ENCODE assay signal across 12 cellular contexts in the genomic region with DNA sequence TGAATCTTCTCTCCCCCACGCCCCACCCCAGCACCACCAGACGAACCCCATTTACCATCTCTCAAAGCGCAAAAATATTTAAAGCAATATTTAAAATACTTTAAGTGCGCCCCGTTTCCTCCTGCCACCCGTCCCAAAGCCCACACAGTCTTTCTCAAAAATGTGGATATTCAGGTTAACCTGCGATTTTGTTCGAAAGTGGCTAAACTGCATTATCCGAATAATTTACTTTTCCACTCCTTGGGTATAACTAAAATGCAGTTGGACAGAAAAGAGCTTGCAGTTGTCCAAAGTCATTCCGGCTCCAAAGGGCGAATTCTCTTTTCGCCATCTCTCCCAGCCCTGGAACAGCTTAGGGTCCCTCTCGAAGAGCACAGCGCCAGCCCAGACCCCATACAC. TPM values are rescaled to one million over a fixed set of nuclear protein-coding genes. Genes with fewer than 3 reads are reported as not detected.
DNase-seq lines count a peak whose midpoint lies in the region; ATAC-seq and TF ChIP-seq lines count a peak whose summit lies in the region.
"Had no signal": no experiment of that assay in that cellular context is flagged by ENCODE, and none has a peak within 500 bp of the region (broad histone marks: within the 10 kb centered on the region; RNA-seq: fewer than 3 reads in every experiment).

No MANE protein-coding gene starts in this region.

- peak overlapping the region; percentile 66 for H3K4me3 ChIP-seq in left ventricle myocardium inferior
- peak overlapping the region; percentile 59 for H3K4me3 ChIP-seq in cardiac fibroblast (replicated peaks in 1 of 2; ENCODE audit: low read depth in 2 of 2, low read length in 2 of 2)
- H3K4me3 ChIP-seq in lower lobe of right lung, result peak overlapping the region; percentile 47

- H3K36me3 ChIP-seq in left ventricle myocardium inferior (no peaks in the 10 kb centered on the region), lower lobe of right lung (no peaks in the 10 kb centered on the region)

- in situ Hi-C loops in GM13976 (cut with MboI; ENCODE audit: low sequenced_read_pairs, unreplicated experiment), result no loop called here

- H3K9me3 Mint-ChIP-seq in type B pancreatic cell, result no peaks in the 10 kb centered on the region

- H3K4me1 ChIP-seq in left ventricle myocardium inferior (peaks cover 12% of the 10 kb centered on the region), lower lobe of right lung (peaks cover 5% of the 10 kb centered on the region)

- H3K9me3 ChIP-seq in left ventricle myocardium inferior (replicated peaks), result no peaks in the 10 kb centered on the region
- no peaks in the 10 kb centered on the region for H3K9me3 ChIP-seq in lower lobe of right lung

- intact Hi-C loops in left ventricle myocardium inferior (cut with micrococcal nuclease), result no loop called here
- intact Hi-C loops in left cardiac atrium (cut with DNase I), result no loop called here
- intact Hi-C loops in lower lobe of right lung (cut with DNase I), result no loop called here

- peaks cover 6% of the 10 kb centered on the region for H3K4me1 Mint-ChIP-seq in type B pancreatic cell (ENCODE audit: unreplicated experiment)

- peaks cover 93% of the 10 kb centered on the region for H3K27me3 ChIP-seq in left ventricle myocardium inferior (ENCODE audit: low read depth)
- H3K27me3 ChIP-seq in lower lobe of right lung (ENCODE audit: low read depth), result peaks cover 24% of the 10 kb centered on the region

- no peaks in the 10 kb centered on the region for H3K36me3 Mint-ChIP-seq in type B pancreatic cell

- H3K27me3 Mint-ChIP-seq in type B pancreatic cell, result peaks cover 94% of the 10 kb centered on the region

- H3K27ac ChIP-seq in left ventricle myocardium inferior (replicated peaks), result no peak overlapping the region
- H3K27ac ChIP-seq in lower lobe of right lung, result no peak overlapping the region

- DNase-seq in left ventricle myocardium inferior (no peak), left cardiac atrium (no peak), cardiac fibroblast (ENCODE audit: low read depth in 2 of 2) (peak in 1 of 2 donors; percentile 14), lower lobe of right lung (no peak), type B pancreatic cell (ENCODE audit: extremely low spot score, unreplicated experiment) (no peak), GM13976 (ENCODE audit: low spot score) (no peak), iPS-NIHi7 (ENCODE audit: extremely low spot score) (no peak), HPDE6-E6E7 (ENCODE audit: extremely low spot score) (no peak)
- DNase-seq: DMS79, NCI-H526 treated with DMSO at 0.1 percent for 48 hours had no signal

- TF ChIP-seq CTCF in left ventricle myocardium inferior (IDR thresholded peaks at IDR 0.05; ENCODE audit: borderline replicate concordance) (no peak), cardiac fibroblast (IDR thresholded peaks at IDR 0.05; ENCODE audit: low read depth, low read length) (no peak), lower lobe of right lung (IDR thresholded peaks at IDR 0.05) (no peak), type B pancreatic cell (conservative IDR thresholded peaks at IDR 0.05) (no peak), GM13976 (IDR thresholded peaks at IDR 0.05; ENCODE audit: borderline replicate concordance, control extremely low read depth, extremely low read depth, insufficient read depth, missing control alignments) (no peak)

- ATAC-seq in left cardiac atrium (no peak), lower lobe of right lung (no peak)

- H3K4me3 Mint-ChIP-seq in type B pancreatic cell, result peak overlapping the region; percentile 80

- H3K27ac Mint-ChIP-seq in type B pancreatic cell, result no peak overlapping the region

RNA-seq across cellular contexts. Expression of a gene that starts 0.7 kb away (rescaled TPM):
- total RNA-seq in left ventricle myocardium inferior (not detected), left cardiac atrium (not detected), lower lobe of right lung (0.18 TPM), type B pancreatic cell (ENCODE audit: low replicate concordance) (0.60 and 1.4 TPM in 2 replicates)
- total RNA-seq: cerebellum, mononuclear cell had no signal

RNA-seq across cellular contexts. Expression of a gene that starts 36.8 kb away (rescaled TPM):
- 10.4 TPM for total RNA-seq in left ventricle myocardium inferior
- 10 to 100 TPM; 11.0 to 15.1 TPM for total RNA-seq in left cardiac atrium
- 15.6 TPM for total RNA-seq in lower lobe of right lung
- total RNA-seq in type B pancreatic cell (ENCODE audit: low replicate concordance), result 20.9 and 38.4 TPM in 2 replicates

RNA-seq across cellular contexts. Expression of a gene that starts 59.4 kb away (rescaled TPM):
- total RNA-seq in left ventricle myocardium inferior (0.52 TPM), left cardiac atrium (1 to 10 TPM in 1 of 2 donors, under 1 TPM in 1; 0.26 to 1.7 TPM), lower lobe of right lung (2.2 TPM), type B pancreatic cell (ENCODE audit: low replicate concordance) (22.6 and 48.1 TPM in 2 replicates)
